In the genomic region with DNA sequence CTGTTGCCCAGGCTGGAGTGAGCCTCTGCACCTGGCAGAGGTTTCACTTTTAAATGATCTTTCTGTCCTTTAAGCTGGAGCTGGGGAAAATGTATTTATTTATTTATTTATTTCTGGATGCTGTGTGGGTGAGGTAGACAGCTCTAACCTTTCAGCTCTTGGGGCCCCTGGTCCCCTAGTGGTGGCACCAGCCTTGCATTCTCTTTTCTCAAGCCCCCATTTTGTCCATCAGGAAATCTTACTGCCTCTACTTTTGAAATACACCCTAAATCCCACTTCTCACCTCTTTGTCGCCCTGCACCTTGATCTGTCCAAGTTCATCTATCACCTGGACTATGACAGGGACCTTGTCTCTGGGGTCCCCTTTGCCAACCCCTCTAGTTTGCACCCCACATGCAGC, we compare ENCODE assay signal across 10 cellular contexts. TPM values are rescaled to one million over a fixed set of nuclear protein-coding genes. Genes with fewer than 3 reads are reported as not detected.
DNase-seq lines count a peak whose midpoint lies in the region; ATAC-seq and TF ChIP-seq lines count a peak whose summit lies in the region.
"Had no signal": no experiment of that assay in that cellular context is flagged by ENCODE, and none has a peak within 500 bp of the region (broad histone marks: within the 10 kb centered on the region; RNA-seq: fewer than 3 reads in every experiment).

No MANE protein-coding gene starts in this region.

- peaks cover 25% of the 10 kb centered on the region for H3K79me1 ChIP-seq in mesenchymal stem cell (replicated peaks; ENCODE audit: low read length, poor library complexity, severe bottlenecking)

- H3K23ac ChIP-seq in mesenchymal stem cell (ENCODE audit: low read length in 2 of 2), result no peak overlapping the region

- H2BK15ac ChIP-seq in mesenchymal stem cell (ENCODE audit: low read depth, poor library complexity, severe bottlenecking), result no peak overlapping the region

- H3K27ac ChIP-seq in CD8-positive, alpha-beta memory T cell (ENCODE audit: low read depth, low read length), result peak overlapping the region; percentile 45
- H3K27ac ChIP-seq in mesenchymal stem cell (ENCODE audit: low read length, poor library complexity, severe bottlenecking) (no peak overlapping the region), ovary (no peak overlapping the region), right lobe of liver (no peak overlapping the region)
- H3K27ac ChIP-seq: coronary artery had no signal

- H2BK12ac ChIP-seq in mesenchymal stem cell (ENCODE audit: low read length in 2 of 2), result peak overlapping the region in 1 of 2 experiments; percentile 93

- H3K27ac Mint-ChIP-seq in CD8-positive, alpha-beta memory T cell, result peak overlapping the region in 5 of 8 donors; percentile 5 to 70 (median 34)
- H3K27ac Mint-ChIP-seq in activated CD4-positive, alpha-beta memory T cell treated with anti-CD3 and anti-CD28 coated beads for 36 hours, result no peak overlapping the region

- TF ChIP-seq POLR2A in ovary (IDR thresholded peaks at IDR 0.05), result no peak
- TF ChIP-seq POLR2A in right lobe of liver (IDR thresholded peaks at IDR 0.05), result no peak

- no peak overlapping the region for H3K4me3 ChIP-seq in CD8-positive, alpha-beta memory T cell (ENCODE audit: low read length)
- H3K4me3 ChIP-seq in mesenchymal stem cell (ENCODE audit: insufficient read depth in 1 of 2, low read depth in 1 of 2, low read length in 2 of 2) (no peak overlapping the region), ovary (no peak overlapping the region), right lobe of liver (no peak overlapping the region)
- H3K4me3 ChIP-seq: coronary artery had no signal

- H3K4ac ChIP-seq in mesenchymal stem cell (ENCODE audit: low read depth in 1 of 2, low read length in 2 of 2), result no peak overlapping the region

- H3K9me3 Mint-ChIP-seq in CD8-positive, alpha-beta memory T cell, result no peaks in the 10 kb centered on the region
- no peaks in the 10 kb centered on the region for H3K9me3 Mint-ChIP-seq in activated CD4-positive, alpha-beta memory T cell treated with anti-CD3 and anti-CD28 coated beads for 36 hours

- no peak for DNase-seq in CD8-positive, alpha-beta memory T cell
- DNase-seq in GM13977 (ENCODE audit: low spot score) (peak; percentile 35), mesenchymal stem cell (no peak), ovary (no peak), amniotic stem cell (lab: John Stamatoyannopoulos, UW) (no peak), right lobe of liver (no peak)
- DNase-seq in activated CD4-positive, alpha-beta memory T cell treated with anti-CD3 and anti-CD28 coated beads for 36 hours, result peak; percentile 29
- DNase-seq: NCI-H1417, posterior cingulate gyrus had no signal

- H3K4me2 ChIP-seq in mesenchymal stem cell (ENCODE audit: low read length, poor library complexity, severe bottlenecking), result no peak overlapping the region

- H3K27me3 Mint-ChIP-seq in CD8-positive, alpha-beta memory T cell, result no peaks in the 10 kb centered on the region
- H3K27me3 Mint-ChIP-seq in activated CD4-positive, alpha-beta memory T cell treated with anti-CD3 and anti-CD28 coated beads for 36 hours, result no peaks in the 10 kb centered on the region

- peaks cover 0 to 12% (median 1%) of the 10 kb centered on the region in 3 donors for H3K36me3 Mint-ChIP-seq in CD8-positive, alpha-beta memory T cell
- H3K36me3 Mint-ChIP-seq in activated CD4-positive, alpha-beta memory T cell treated with anti-CD3 and anti-CD28 coated beads for 36 hours, result no peaks in the 10 kb centered on the region

- CTCF ChIA-PET in CD8-positive, alpha-beta memory T cell (lab: Charles Lee), result interaction anchor here (0.7 to 4.4 kb wide), 7 partner anchors 12 to 203 kb away, joined by 3 to 63 read pairs (median 5); partner anchors contain the start of gene TGFB1
- CTCF ChIA-PET in activated CD4-positive, alpha-beta memory T cell treated with anti-CD3 and anti-CD28 coated beads for 36 hours (lab: Charles Lee), result interaction anchor here (0.8 to 4.7 kb wide), 3 partner anchors 12 to 83 kb away, joined by 3 to 69 read pairs (median 3); partner anchors contain the start of gene TGFB1

- no peak for ATAC-seq in right lobe of liver

- intact Hi-C loops in activated CD4-positive, alpha-beta memory T cell treated with anti-CD3 and anti-CD28 coated beads for 36 hours (cut with micrococcal nuclease), result no loop called here
- intact Hi-C loops in ovary (cut with DNase I) (no loop called here), right lobe of liver (cut with DNase I) (no loop called here)

- H4K91ac ChIP-seq in mesenchymal stem cell (ENCODE audit: low read length), result peak overlapping the region; percentile 86

- H3K9ac ChIP-seq in mesenchymal stem cell (ENCODE audit: low read length), result no peak overlapping the region

- peak overlapping the region; percentile 73 for H2AK5ac ChIP-seq in mesenchymal stem cell (ENCODE audit: low read length, severe bottlenecking)

- no peak overlapping the region for H3K18ac ChIP-seq in mesenchymal stem cell (ENCODE audit: low read depth in 1 of 2, low read length in 2 of 2)

- H4K8ac ChIP-seq in mesenchymal stem cell (ENCODE audit: low read length), result peak overlapping the region; percentile 64

- TF ChIP-seq CTCF in GM13977 (IDR thresholded peaks at IDR 0.05; ENCODE audit: extremely low read depth, insufficient read depth, missing control alignments) (peak; percentile 35), ovary (IDR thresholded peaks at IDR 0.05) (no peak), right lobe of liver (IDR thresholded peaks at IDR 0.05) (no peak)

- peaks cover 21% of the 10 kb centered on the region for H3K4me1 ChIP-seq in CD8-positive, alpha-beta memory T cell (ENCODE audit: insufficient read depth, low read length)
- H3K4me1 ChIP-seq in mesenchymal stem cell (ENCODE audit: control insufficient read depth, insufficient read depth, low read depth, low read length) (peaks cover 29% of the 10 kb centered on the region), ovary (ENCODE audit: insufficient read depth) (peaks cover 8% of the 10 kb centered on the region), right lobe of liver (peaks cover 0 to 9% (median 0%) of the 10 kb centered on the region in 4 donors)

- H3K27me3 ChIP-seq in CD8-positive, alpha-beta memory T cell (ENCODE audit: insufficient read depth, low read length, poor library complexity, severe bottlenecking), result no peaks in the 10 kb centered on the region
- no peaks in the 10 kb centered on the region for H3K27me3 ChIP-seq in mesenchymal stem cell (ENCODE audit: control insufficient read depth in 1 of 2, insufficient read depth in 1 of 2, low read length in 2 of 2)
- no peaks in the 10 kb centered on the region for H3K27me3 ChIP-seq in ovary
- H3K27me3 ChIP-seq in right lobe of liver, result no peaks in the 10 kb centered on the region

- peaks cover 23 to 36% (median 26%) of the 10 kb centered on the region in 3 donors for H3K4me1 Mint-ChIP-seq in CD8-positive, alpha-beta memory T cell
- H3K4me1 Mint-ChIP-seq in activated CD4-positive, alpha-beta memory T cell treated with anti-CD3 and anti-CD28 coated beads for 36 hours (ENCODE audit: low read depth), result peaks cover 15% of the 10 kb centered on the region

- TF ChIP-seq EP300 in ovary (IDR thresholded peaks at IDR 0.05), result no peak

- POLR2A ChIA-PET in CD8-positive, alpha-beta memory T cell (lab: Charles Lee), result interaction anchor here (0.6 kb wide), 1 partner anchor 577 kb away, joined by 3 read pairs; no protein-coding TSS in a partner anchor
- POLR2A ChIA-PET in activated CD4-positive, alpha-beta memory T cell treated with anti-CD3 and anti-CD28 coated beads for 36 hours (lab: Charles Lee), result interaction anchor here (0.6 kb wide), 1 partner anchor 44 kb away, joined by 3 read pairs; no protein-coding TSS in a partner anchor

- H3K14ac ChIP-seq in mesenchymal stem cell (ENCODE audit: low read length in 2 of 2), result no peak overlapping the region

- H3K36me3 ChIP-seq in CD8-positive, alpha-beta memory T cell (ENCODE audit: insufficient read depth, low read length), result no peaks in the 10 kb centered on the region
- H3K36me3 ChIP-seq in mesenchymal stem cell (ENCODE audit: control insufficient read depth in 1 of 2, insufficient read depth in 2 of 2, low read depth in 1 of 2, low read length in 2 of 2) (peaks cover 0 to 3% of the 10 kb centered on the region in 2 experiments), ovary (no peaks in the 10 kb centered on the region), right lobe of liver (no peaks in the 10 kb centered on the region)

- H2BK120ac ChIP-seq in mesenchymal stem cell (ENCODE audit: low read depth, low read length), result no peak overlapping the region

- no peaks in the 10 kb centered on the region for H3K9me3 ChIP-seq in CD8-positive, alpha-beta memory T cell (ENCODE audit: low read length)
- no peaks in the 10 kb centered on the region for H3K9me3 ChIP-seq in mesenchymal stem cell (ENCODE audit: control insufficient read depth, low read length)
- H3K9me3 ChIP-seq in ovary, result no peaks in the 10 kb centered on the region
- no peaks in the 10 kb centered on the region for H3K9me3 ChIP-seq in right lobe of liver

- peak overlapping the region in 3 of 7 donors; percentile 25 to 63 (median 36) for H3K4me3 Mint-ChIP-seq in CD8-positive, alpha-beta memory T cell
- no peak overlapping the region for H3K4me3 Mint-ChIP-seq in activated CD4-positive, alpha-beta memory T cell treated with anti-CD3 and anti-CD28 coated beads for 36 hours

- 98% methylated on average over 1 of the region's 1 CpG for WGBS in mesenchymal stem cell
- 93 to 96% (median 94%) methylated on average over 1 of the region's 1 CpG for WGBS in ovary, 3 donors
- 100% methylated on average over 1 of the region's 1 CpG for WGBS in right lobe of liver (ENCODE audit: insufficient coverage, low coverage, low lambda C conversion rate, missing lambda C conversion rate)

- in situ Hi-C loops in GM13977 (cut with MboI; ENCODE audit: low pct_unique_long_range_greater_than_20kb, low sequenced_read_pairs, unreplicated experiment), result no loop called here

- no peak overlapping the region for H2AFZ ChIP-seq in mesenchymal stem cell (ENCODE audit: low read depth, low read length)

- H2BK5ac ChIP-seq in mesenchymal stem cell (ENCODE audit: low read depth, low read length, poor library complexity, severe bottlenecking), result no peak overlapping the region

RNA-seq across cellular contexts. Expression of gene B9D2, which starts 2.1 kb away (rescaled TPM):
- total RNA-seq in CD8-positive, alpha-beta memory T cell, result 1 to 10 TPM; 8.5 to 9.7 TPM
- 15.4 TPM for polyA plus RNA-seq in CD8-positive, alpha-beta memory T cell
- total RNA-seq in activated CD4-positive, alpha-beta memory T cell treated with anti-CD3 and anti-CD28 coated beads for 36 hours, result 1 to 10 TPM; 4.7 to 5.1 TPM
- polyA plus RNA-seq in mesenchymal stem cell (2013, experiment 1 of 2), result 4.2 TPM
- polyA plus RNA-seq in mesenchymal stem cell (2013, experiment 2 of 2), result 4.5 TPM
- 1 to 10 TPM; 2.6 to 6.5 (median 4.7) TPM for total RNA-seq in ovary
- 1 to 10 TPM in 1 of 2 donors, under 1 TPM in 1; 0.83 to 7.2 TPM for polyA plus RNA-seq in ovary
- total RNA-seq in right lobe of liver, result 1 to 10 TPM; 1.7 to 4.4 (median 2.6) TPM

RNA-seq across cellular contexts. Expression of gene TMEM91, which starts 10.2 kb away (rescaled TPM):
- total RNA-seq in CD8-positive, alpha-beta memory T cell, result 1 to 10 TPM; 2.6 to 3.8 TPM
- polyA plus RNA-seq in CD8-positive, alpha-beta memory T cell, result 3.7 TPM
- total RNA-seq in activated CD4-positive, alpha-beta memory T cell treated with anti-CD3 and anti-CD28 coated beads for 36 hours, result 1 to 10 TPM; 4.5 to 4.6 TPM
- 6.4 TPM for polyA plus RNA-seq in mesenchymal stem cell (2013, experiment 1 of 2)
- polyA plus RNA-seq in mesenchymal stem cell (2013, experiment 2 of 2), result 6.8 TPM
- 10 to 100 TPM in 3 of 7 donors, 1 to 10 TPM in 4; 6.5 to 22.3 (median 9.9) TPM for total RNA-seq in ovary
- 10 to 100 TPM in 1 of 2 donors, 1 to 10 TPM in 1; 6.2 to 16.1 TPM for polyA plus RNA-seq in ovary
- total RNA-seq in right lobe of liver, result 1 to 10 TPM; 1.8 to 4.1 (median 3.0) TPM

RNA-seq across cellular contexts. Expression of gene TGFB1, which starts 12.4 kb away (rescaled TPM):
- total RNA-seq in CD8-positive, alpha-beta memory T cell, result 100 to 1,000 TPM; 152 to 161 TPM
- polyA plus RNA-seq in CD8-positive, alpha-beta memory T cell, result 104 TPM
- total RNA-seq in activated CD4-positive, alpha-beta memory T cell treated with anti-CD3 and anti-CD28 coated beads for 36 hours, result 100 to 1,000 TPM; 108 to 110 TPM
- polyA plus RNA-seq in mesenchymal stem cell (2013, experiment 1 of 2), result 208 TPM
- polyA plus RNA-seq in mesenchymal stem cell (2013, experiment 2 of 2), result 203 TPM
- 10 to 100 TPM in 6 of 7 donors, 1 to 10 TPM in 1; 9.1 to 31.8 (median 22.1) TPM for total RNA-seq in ovary
- polyA plus RNA-seq in ovary, result 10 to 100 TPM; 14.2 to 18.1 TPM
- total RNA-seq in right lobe of liver, result 10 to 100 TPM in 2 of 6 experiments, 1 to 10 TPM in 4; 4.9 to 19.1 (median 8.5) TPM

RNA-seq across cellular contexts. Expression of gene EXOSC5, which starts 31.1 kb away (rescaled TPM):
- 10 to 100 TPM; 48.5 to 52.3 TPM for total RNA-seq in CD8-positive, alpha-beta memory T cell
- 49.5 TPM for polyA plus RNA-seq in CD8-positive, alpha-beta memory T cell
- total RNA-seq in activated CD4-positive, alpha-beta memory T cell treated with anti-CD3 and anti-CD28 coated beads for 36 hours, result 10 to 100 TPM; 43.0 to 45.5 TPM
- polyA plus RNA-seq in mesenchymal stem cell (2013, experiment 1 of 2), result 5.7 TPM
- 5.3 TPM for polyA plus RNA-seq in mesenchymal stem cell (2013, experiment 2 of 2)
- total RNA-seq in ovary, result 10 to 100 TPM in 4 of 7 donors, 1 to 10 TPM in 3; 6.6 to 25.0 (median 13.8) TPM
- 10 to 100 TPM in 1 of 2 donors, 1 to 10 TPM in 1; 1.5 to 24.6 TPM for polyA plus RNA-seq in ovary
- 10 to 100 TPM in 5 of 6 experiments, 1 to 10 TPM in 1; 6.1 to 26.6 (median 14.1) TPM for total RNA-seq in right lobe of liver

RNA-seq across cellular contexts. Expression of gene BCKDHA, which starts 31.5 kb away (rescaled TPM):
- total RNA-seq in CD8-positive, alpha-beta memory T cell, result 10 to 100 TPM; 18.5 to 23.5 TPM
- 52.1 TPM for polyA plus RNA-seq in CD8-positive, alpha-beta memory T cell
- total RNA-seq in activated CD4-positive, alpha-beta memory T cell treated with anti-CD3 and anti-CD28 coated beads for 36 hours, result 10 to 100 TPM; 17.4 to 23.2 TPM
- 14.9 TPM for polyA plus RNA-seq in mesenchymal stem cell (2013, experiment 1 of 2)
- 15.6 TPM for polyA plus RNA-seq in mesenchymal stem cell (2013, experiment 2 of 2)
- total RNA-seq in ovary (10 to 100 TPM; 14.3 to 31.6 (median 19.0) TPM), right lobe of liver (10 to 100 TPM; 32.1 to 68.7 (median 48.9) TPM)
- 10 to 100 TPM in 1 of 2 donors, 1 to 10 TPM in 1; 3.8 to 43.8 TPM for polyA plus RNA-seq in ovary

Comparison
In these comparisons a context has a peak if more than half of its experiments do, and no peak if none do; other contexts are left out.
1. DNase-seq: peak in GM13977 (single experiment) and activated CD4-positive, alpha-beta memory T cell treated with anti-CD3 and anti-CD28 coated beads for 36 hours (single experiment); none in CD8-positive, alpha-beta memory T cell (0 of 5), mesenchymal stem cell (single experiment), ovary (0 of 5), amniotic stem cell (single experiment) and right lobe of liver (0 of 3).